ENCODE assay signal across 8 cellular contexts in the genomic region with DNA sequence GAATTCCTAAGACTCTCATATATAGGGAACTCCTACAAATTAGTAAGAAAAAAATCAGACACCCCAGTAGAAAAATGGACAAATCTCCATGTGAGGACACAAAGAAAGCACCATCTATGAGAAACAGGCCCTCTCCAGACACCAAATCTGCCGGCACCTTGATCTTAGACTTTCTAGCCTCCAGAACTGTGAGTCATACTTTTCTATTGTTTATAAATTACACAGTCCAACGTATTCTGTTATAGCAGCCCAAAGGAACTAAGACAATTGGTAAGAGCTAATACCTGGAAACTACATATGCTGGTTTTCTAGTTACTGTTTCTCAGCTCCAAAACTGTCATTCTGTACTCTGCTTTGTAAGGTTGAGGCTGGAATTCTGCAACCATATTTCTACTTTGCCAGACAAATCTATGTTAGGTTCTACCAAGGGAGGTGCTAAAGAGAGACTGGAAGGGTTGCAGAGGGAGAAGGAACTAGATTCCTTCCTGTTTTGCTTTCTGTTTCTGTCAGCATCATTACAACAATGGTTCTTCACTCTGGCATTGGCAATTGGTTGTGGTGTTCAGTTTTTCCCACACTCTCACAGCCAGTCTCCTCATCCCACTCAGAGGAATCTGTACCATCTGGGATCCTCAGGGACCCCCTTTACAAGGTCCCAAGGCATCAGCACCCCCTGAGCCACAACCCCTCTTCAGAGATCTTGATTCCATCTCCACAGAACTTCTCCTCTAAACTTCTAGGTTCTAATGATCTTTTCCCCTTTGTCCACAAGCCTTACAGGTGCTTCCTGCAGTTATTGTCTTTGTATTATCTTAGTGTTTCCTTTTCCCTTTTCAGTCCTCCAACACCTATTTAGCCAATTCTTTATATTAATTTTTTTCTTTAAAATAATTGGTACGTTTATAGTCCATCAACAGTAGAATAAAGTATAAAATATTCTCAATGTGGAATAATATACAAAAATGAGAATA. TPM values are rescaled to one million over a fixed set of nuclear protein-coding genes. Genes with fewer than 3 reads are reported as not detected.
A peak's percentile ranks its signal among the peaks of the same experiment; 100 is the strongest.
DNase-seq lines count a peak whose midpoint lies in the region; FAIRE-seq and TF ChIP-seq lines count a peak whose summit lies in the region.

No MANE protein-coding gene starts in this region.

- no peak for FAIRE-seq in HTR-8/SVneo (lab: Jason Lieb, UNC)

- TF ChIP-seq CTCF in 22Rv1 (IDR thresholded peaks at IDR 0.05) (no peak), GM20000 (IDR thresholded peaks at IDR 0.05; ENCODE audit: extremely low read depth, missing control alignments) (no peak), coronary artery (IDR thresholded peaks at IDR 0.05) (no peak)

- DNase-seq in GM20000 (ENCODE audit: low spot score) (peak; percentile 16), LHCN-M2 (ENCODE audit: low read depth) (peak; percentile 32), coronary artery (ENCODE audit: low spot score) (no peak), HTR-8/SVneo (ENCODE audit: insufficient read length, low spot score) (no peak), NCI-H2227 (lab: John Stamatoyannopoulos, UW; ENCODE audit: unreplicated experiment) (no peak), NCI-H2227 treated with DMSO at 0.1 percent for 48 hours (lab: John Stamatoyannopoulos, UW) (no peak), HEK293T (ENCODE audit: extremely low spot score) (no peak)

- CTCF ChIA-PET in HEK293T (lab: Yijun Ruan, JAX), result interaction anchor here (0.6 to 1.0 kb wide), 2 partner anchors 10 to 15 kb away, joined by 3 read pairs; no protein-coding TSS in a partner anchor

- H3K27ac ChIP-seq in 22Rv1 (peak overlapping the region; percentile 6; the same call in 1 of the 2 replicates), coronary artery (peak overlapping the region in 1 of 2 donors; percentile 12)

- peak overlapping the region; percentile 12 for H3K4me3 ChIP-seq in coronary artery

- POLR2A ChIA-PET in HEK293T (lab: Yijun Ruan, JAX), result no interaction called here

TF ChIP-seq in HEK293T, 16 proteins besides CTCF, POLR2A, EP300 and RAD21:
- no peak for TF ChIP-seq FOXK2 (IDR thresholded peaks at IDR 0.05)

RNA-seq across cellular contexts. Expression of a gene that starts 35.5 kb away (rescaled TPM):
- total RNA-seq in LHCN-M2 (2014; rRNA removed), result 1.2 and 1.5 TPM in 2 replicates
- 0.45 TPM for polyA plus RNA-seq in LHCN-M2 (2012)

Comparison
In these comparisons a context has a peak if more than half of its experiments do, and no peak if none do; other contexts are left out.
1. DNase-seq: peak in GM20000 (single experiment) and LHCN-M2 (single experiment); none in coronary artery (single experiment), HTR-8/SVneo (single experiment), NCI-H2227 (single experiment), NCI-H2227 treated with DMSO at 0.1 percent for 48 hours (single experiment) and HEK293T (single experiment).